Comparison of ENCODE assay signal across 10 cellular contexts in genomic region chr2:11292464-11293255, GRCh38. TPM values are rescaled to one million over a fixed set of nuclear protein-coding genes. Genes with fewer than 3 reads are reported as not detected.
DNase-seq lines count a peak whose midpoint lies in the region; ATAC-seq, FAIRE-seq and TF ChIP-seq lines count a peak whose summit lies in the region.
"Had no signal": no experiment of that assay in that cellular context is flagged by ENCODE, and none has a peak within 500 bp of the region (broad histone marks: within the 10 kb centered on the region; RNA-seq: fewer than 3 reads in every experiment).

No MANE protein-coding gene starts in this region.

- H3K4me1 Mint-ChIP-seq in naive thymus-derived CD4-positive, alpha-beta T cell, result peaks cover 6 to 60% (median 39%) of the 10 kb centered on the region in 7 donors

- H3K4me3 ChIP-seq in naive thymus-derived CD4-positive, alpha-beta T cell (ENCODE audit: low read length), result no peak overlapping the region

- H3K9me3 ChIP-seq in naive thymus-derived CD4-positive, alpha-beta T cell (ENCODE audit: control insufficient read depth in 2 of 3, low read length in 3 of 3), result no peaks in the 10 kb centered on the region

- ATAC-seq in esophagus mucosa (peak; percentile 18), GM19397 (IDR thresholded peaks at IDR 0.05; ENCODE audit: unreplicated experiment) (no peak)
- ATAC-seq in naive thymus-derived CD4-positive, alpha-beta T cell, result peak; percentile 29
- ATAC-seq: naive thymus-derived CD8-positive, alpha-beta T cell had no signal

- H3K4me3 Mint-ChIP-seq in naive thymus-derived CD4-positive, alpha-beta T cell, result peak overlapping the region in 1 of 10 donors; percentile 12

- no peaks in the 10 kb centered on the region for H3K36me3 ChIP-seq in naive thymus-derived CD4-positive, alpha-beta T cell (ENCODE audit: control insufficient read depth in 2 of 3, insufficient read depth in 3 of 3, low read length in 3 of 3)

- peaks cover 0 to 4% (median 0%) of the 10 kb centered on the region in 11 donors for H3K9me3 Mint-ChIP-seq in naive thymus-derived CD4-positive, alpha-beta T cell
- H3K9me3 Mint-ChIP-seq: naive thymus-derived CD8-positive, alpha-beta T cell had no signal

- TF ChIP-seq POLR2A in GM12891 (IDR thresholded peaks at IDR 0.05; ENCODE audit: low read depth, low read length), result no peak

- peaks cover 0 to 8% of the 10 kb centered on the region in 2 donors for H3K4me1 ChIP-seq in naive thymus-derived CD4-positive, alpha-beta T cell (ENCODE audit: control insufficient read depth in 2 of 2, insufficient read depth in 2 of 2, low read length in 2 of 2)

- H3K27me3 ChIP-seq in naive thymus-derived CD4-positive, alpha-beta T cell (ENCODE audit: control insufficient read depth in 2 of 2, insufficient read depth in 2 of 2, low read length in 2 of 2), result no peaks in the 10 kb centered on the region

- in situ Hi-C loops in G401 (cut with HindIII; ENCODE audit: low sequenced_read_pairs), result no loop called here

- no peaks in the 10 kb centered on the region for H3K27me3 Mint-ChIP-seq in naive thymus-derived CD4-positive, alpha-beta T cell
- H3K27me3 Mint-ChIP-seq: naive thymus-derived CD8-positive, alpha-beta T cell had no signal

- DNase-seq in ELF-1 (ENCODE audit: low read depth, low spot score) (peak; percentile 45), NCI-H226 (peak; percentile 12), G401 (ENCODE audit: low spot score) (no peak), GM12891 (ENCODE audit: insufficient read length, low spot score) (no peak), NCI-H128 (lab: John Stamatoyannopoulos, UW; ENCODE audit: unreplicated experiment) (no peak)
- no peak for DNase-seq in naive thymus-derived CD4-positive, alpha-beta T cell
- DNase-seq: H7; naive thymus-derived CD8-positive, alpha-beta T cell had no signal

- no peak overlapping the region for H3K27ac ChIP-seq in naive thymus-derived CD4-positive, alpha-beta T cell (ENCODE audit: low read depth, low read length)

- intact Hi-C loops in naive thymus-derived CD4-positive, alpha-beta T cell (cut with micrococcal nuclease), result no loop called here

- CTCF ChIA-PET in naive thymus-derived CD4-positive, alpha-beta T cell (lab: Charles Lee), result no interaction called here

- peaks cover 0 to 4% (median 0%) of the 10 kb centered on the region in 5 donors for H3K36me3 Mint-ChIP-seq in naive thymus-derived CD4-positive, alpha-beta T cell

- POLR2A ChIA-PET in naive thymus-derived CD4-positive, alpha-beta T cell (lab: Charles Lee), result no interaction called here

- peak overlapping the region in 1 of 9 donors; percentile 14 for H3K27ac Mint-ChIP-seq in naive thymus-derived CD4-positive, alpha-beta T cell

- no peak for FAIRE-seq in GM12891 (lab: Jason Lieb, UNC)

TF ChIP-seq in GM12891, 5 proteins besides CTCF, POLR2A, EP300 and RAD21:
- TF ChIP-seq TAF1 (IDR thresholded peaks at IDR 0.05; ENCODE audit: low read depth, low read length) (no peak), POLR2AphosphoS5 (IDR thresholded peaks at IDR 0.05; ENCODE audit: low read depth, low read length) (no peak), SPI1 (IDR thresholded peaks at IDR 0.05; ENCODE audit: low read depth, low read length) (no peak), POU2F2 (IDR thresholded peaks at IDR 0.05; ENCODE audit: low read depth, low read length) (no peak), PAX5 (IDR thresholded peaks at IDR 0.05; ENCODE audit: insufficient read depth, low read length, severe bottlenecking) (no peak)
TF ChIP-seq in GM12891: peak in this region for 0.

RNA-seq across cellular contexts. Expression of gene ROCK2, which starts 51.8 kb away (rescaled TPM):
- 14.4 TPM for total RNA-seq in esophagus mucosa
- 10 to 100 TPM; 12.0 to 23.9 (median 18.8) TPM for total RNA-seq in naive thymus-derived CD4-positive, alpha-beta T cell
- 10 to 100 TPM; 13.2 to 16.2 TPM for polyA plus RNA-seq in naive thymus-derived CD4-positive, alpha-beta T cell
- total RNA-seq in G401 (2014; rRNA removed; shearing (Covaris generic)), result 13.8 and 24.0 TPM in 2 replicates
- 4.5 TPM for polyA plus RNA-seq in GM12891 (2012; ENCODE audit: low read depth, missing spikeins)

Comparison
In these comparisons a context has a peak if more than half of its experiments do, and no peak if none do; other contexts are left out.
1. DNase-seq: peak in ELF-1 (single experiment) and NCI-H226 (single experiment); none in naive thymus-derived CD4-positive, alpha-beta T cell (0 of 9), G401 (single experiment), GM12891 (single experiment) and NCI-H128 (single experiment).